ENCODE assay signal across 25 cellular contexts in the genomic region with DNA sequence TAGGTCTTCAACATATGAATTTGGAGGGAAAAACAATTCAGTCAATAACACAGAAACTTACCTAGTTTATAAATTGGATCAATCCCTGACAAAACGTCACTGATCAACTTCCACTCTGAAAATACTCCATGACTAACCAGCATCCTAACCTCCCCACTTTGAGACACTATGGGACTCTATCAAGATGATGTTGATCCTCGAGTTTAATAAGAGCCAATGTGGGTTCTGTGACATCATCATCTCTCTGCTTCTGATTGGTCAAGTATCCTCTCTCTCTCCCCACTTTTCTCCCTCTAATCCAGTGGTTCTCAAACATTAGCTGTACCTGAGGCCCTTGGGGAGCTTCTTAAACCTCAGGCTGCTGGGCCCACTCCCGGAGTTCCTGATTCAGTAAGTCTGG. TPM values are rescaled to one million over a fixed set of nuclear protein-coding genes. Genes with fewer than 3 reads are reported as not detected.
A peak's percentile ranks its signal among the peaks of the same experiment; 100 is the strongest.
DNase-seq lines count a peak whose midpoint lies in the region; TF ChIP-seq lines count a peak whose summit lies in the region.
"Had no signal": no experiment of that assay in that cellular context is flagged by ENCODE, and none has a peak within 500 bp of the region (broad histone marks: within the 10 kb centered on the region; RNA-seq: fewer than 3 reads in every experiment).

SMCO2 (plus strand) TSS at position 301 of the 400 bp plus-strand sequence. CDS start 23,896 bp downstream, outside the sequence.

- POLR2A ChIA-PET in Caco-2 (lab: Charles Lee), result no interaction called here

- peaks cover 2% of the 10 kb centered on the region for H3K4me1 Mint-ChIP-seq in Caco-2 (ENCODE audit: low read depth, unreplicated experiment)
- no peaks in the 10 kb centered on the region for H3K4me1 Mint-ChIP-seq in endothelial cell (ENCODE audit: unreplicated experiment)
- H3K4me1 Mint-ChIP-seq in neural crest cell, result no peaks in the 10 kb centered on the region

- H3K9me3 Mint-ChIP-seq in Caco-2 (ENCODE audit: unreplicated experiment) (peaks cover 15% of the 10 kb centered on the region), endothelial cell (ENCODE audit: unreplicated experiment) (no peaks in the 10 kb centered on the region), neural crest cell (peaks cover 5% of the 10 kb centered on the region)

- no peaks in the 10 kb centered on the region for H3K27me3 ChIP-seq in BLaER1
- H3K27me3 ChIP-seq in Caco-2 (replicated peaks; ENCODE audit: control insufficient read depth, insufficient read depth, low read length), result no peaks in the 10 kb centered on the region
- H3K27me3 ChIP-seq: BE2C; BLaER1 treated with 17β-estradiol and CSF1 and Interleukin-3, amounts not matched to agents 10 nM and 100 nM had no signal

- no peak within 1 kb of the TSS for H3K9ac ChIP-seq in BLaER1
- H3K9ac ChIP-seq: BLaER1 treated with 17β-estradiol and CSF1 and Interleukin-3, amounts not matched to agents 10 nM and 100 nM had no signal

- TF ChIP-seq CTCF in Caco-2 (IDR thresholded peaks at IDR 0.05; ENCODE audit: insufficient read depth in 1 of 2, low read depth in 1 of 2, low read length in 1 of 2, severe bottlenecking in 1 of 2, unreplicated experiment in 1 of 2) (no peak), endothelial cell (IDR thresholded peaks at IDR 0.05; ENCODE audit: unreplicated experiment) (no peak), neural crest cell (conservative IDR thresholded peaks at IDR 0.05) (no peak)

- CTCF ChIA-PET in Caco-2 (lab: Charles Lee), result no interaction called here

- no peaks in the 10 kb centered on the region for H3K27me3 Mint-ChIP-seq in Caco-2 (ENCODE audit: insufficient read depth, unreplicated experiment)
- H3K27me3 Mint-ChIP-seq in endothelial cell (ENCODE audit: unreplicated experiment), result peaks cover 2% of the 10 kb centered on the region
- no peaks in the 10 kb centered on the region for H3K27me3 Mint-ChIP-seq in neural crest cell (ENCODE audit: low read depth)

- no peak within 1 kb of the TSS for H3K27ac ChIP-seq in BLaER1
- H3K27ac ChIP-seq: C4-2B had no signal

- H3K9me3 ChIP-seq in BLaER1 (peaks cover 21% of the 10 kb centered on the region), Caco-2 (peaks cover 7% of the 10 kb centered on the region; the same call in 1 of the 2 replicates)
- H3K9me3 ChIP-seq: BE2C had no signal

- peaks cover 25% of the 10 kb centered on the region for H3K4me1 ChIP-seq in BLaER1
- peaks cover 16% of the 10 kb centered on the region for H3K4me1 ChIP-seq in Caco-2
- H3K4me1 ChIP-seq: BE2C had no signal

- BruUV-seq in Caco-2 (replicated peaks; lab: Mats Ljungman, UMichigan), result no TSS peak

- peak within 1 kb of the TSS; percentile 1 for H3K27ac Mint-ChIP-seq in Caco-2 (ENCODE audit: unreplicated experiment)
- peak within 1 kb of the TSS; percentile 3 for H3K27ac Mint-ChIP-seq in endothelial cell (ENCODE audit: unreplicated experiment)
- peak within 1 kb of the TSS; percentile 38 for H3K27ac Mint-ChIP-seq in neural crest cell (ENCODE audit: unreplicated experiment)
- H3K27ac Mint-ChIP-seq: CD4-positive, alpha-beta T cell; CD8-positive, alpha-beta T cell had no signal

- H3K36me3 Mint-ChIP-seq in Caco-2 (ENCODE audit: insufficient read depth, unreplicated experiment), result no peaks in the 10 kb centered on the region
- H3K36me3 Mint-ChIP-seq in endothelial cell (ENCODE audit: low read depth, unreplicated experiment), result peaks cover 7% of the 10 kb centered on the region
- no peaks in the 10 kb centered on the region for H3K36me3 Mint-ChIP-seq in neural crest cell (ENCODE audit: low read depth)
- H3K36me3 Mint-ChIP-seq: CD8-positive, alpha-beta T cell had no signal

- H3K4me2 ChIP-seq in BLaER1, result peak within 1 kb of the TSS; percentile 50

- H3K4me3 Mint-ChIP-seq in Caco-2 (ENCODE audit: unreplicated experiment) (no peak within 1 kb of the TSS), endothelial cell (ENCODE audit: unreplicated experiment) (peak within 1 kb of the TSS; percentile 37), neural crest cell (no peak within 1 kb of the TSS)
- H3K4me3 Mint-ChIP-seq: CD4-positive, alpha-beta T cell; CD8-positive, alpha-beta T cell had no signal

- H3K4me3 ChIP-seq in BLaER1, result no peak within 1 kb of the TSS
- H3K4me3 ChIP-seq in Caco-2 (ENCODE audit: low read depth, low read length), result no peak within 1 kb of the TSS
- H3K4me3 ChIP-seq: BLaER1 treated with 17β-estradiol and CSF1 and Interleukin-3, amounts not matched to agents 10 nM and 100 nM; GM12878 had no signal

- no peaks in the 10 kb centered on the region for H4K20me1 ChIP-seq in BLaER1
- H4K20me1 ChIP-seq: BLaER1 treated with 17β-estradiol and CSF1 and Interleukin-3, amounts not matched to agents 10 nM and 100 nM had no signal

- intact Hi-C loops in Caco-2 (cut with micrococcal nuclease; ENCODE audit: unreplicated experiment), result no loop called here

- H3K36me3 ChIP-seq in BLaER1 (no peaks in the 10 kb centered on the region), Caco-2 (ENCODE audit: control insufficient read depth, insufficient read depth, low read length) (no peaks in the 10 kb centered on the region)
- H3K36me3 ChIP-seq: BE2C; BLaER1 treated with 17β-estradiol and CSF1 and Interleukin-3, amounts not matched to agents 10 nM and 100 nM had no signal

- DNase-seq in Caco-2 (no peak), endothelial cell (ENCODE audit: low spot score) (no peak), neural crest cell (ENCODE audit: low read depth, low spot score) (no peak), iPS-NIHi11 (ENCODE audit: low spot score) (no peak), dedifferentiated amniotic fluid mesenchymal stem cell (ENCODE audit: extremely low spot score) (no peak), dermis blood vessel endothelial cell (no peak)
- DNase-seq: 8988T; ACHN; BE2C; CD4-positive, alpha-beta T cell; CD8-positive, alpha-beta T cell; DMS 273 treated with DMSO at 0.1 percent for 48 hours; DMS153; DMS53; DMS79; DND-41; EL; GDM1 had no signal

RNA-seq across cellular contexts. Expression of gene SMCO2, which starts in this region (rescaled TPM):
- total RNA-seq in Caco-2 (2022), result 0.93 and 1.2 TPM in 2 replicates
- total RNA-seq in endothelial cell (ENCODE audit: unreplicated experiment), result 0.46 TPM
- not detected in 2 replicates for total RNA-seq in neural crest cell
- total RNA-seq in dermis blood vessel endothelial cell, result 0.23 and 0.34 TPM in 2 replicates
- total RNA-seq: A673; CD4-positive, alpha-beta T cell; CD8-positive, alpha-beta T cell; Daoy; G401 had no signal
